In the genomic region with DNA sequence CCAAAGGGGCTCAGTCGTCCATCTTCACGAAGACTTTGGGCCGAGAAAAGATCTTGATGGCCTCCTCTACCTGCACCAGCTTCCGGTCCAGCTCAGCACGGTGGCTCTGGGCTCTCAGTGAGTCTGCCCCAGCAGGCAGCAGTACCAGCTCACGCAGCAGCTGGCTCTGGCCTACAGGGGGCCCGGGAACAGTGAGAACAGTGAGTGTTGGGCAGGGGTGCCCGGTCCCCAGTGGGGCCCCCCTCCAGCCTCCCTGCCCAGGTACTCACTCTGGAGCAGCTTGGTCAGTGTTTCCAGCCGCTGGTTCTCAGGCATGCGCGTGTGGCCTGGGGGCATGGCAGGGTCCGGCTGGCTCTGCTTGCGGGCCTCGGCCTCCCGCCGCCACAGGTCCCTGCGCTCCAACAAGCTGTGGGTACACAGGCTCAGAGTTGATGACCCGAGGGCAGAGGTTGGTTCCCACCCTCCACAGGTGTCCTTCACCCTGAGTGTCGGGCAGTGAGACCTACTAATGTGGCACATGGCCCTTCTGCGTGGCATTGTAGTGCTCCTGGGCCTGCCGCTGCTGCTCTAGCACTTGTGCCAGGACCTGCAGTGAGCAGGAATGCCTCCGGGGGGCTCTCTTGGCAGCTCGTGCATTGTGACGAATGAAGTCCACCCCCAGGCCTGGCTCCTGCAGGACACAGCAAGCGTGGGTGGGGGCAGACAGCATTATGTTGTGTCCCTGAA, we compare ENCODE assay signal across 9 cellular contexts. TPM values are rescaled to one million over a fixed set of nuclear protein-coding genes. Genes with fewer than 3 reads are reported as not detected.
DNase-seq lines count a peak whose midpoint lies in the region; ATAC-seq and TF ChIP-seq lines count a peak whose summit lies in the region.
"Had no signal": no experiment of that assay in that cellular context is flagged by ENCODE, and none has a peak within 500 bp of the region (broad histone marks: within the 10 kb centered on the region; RNA-seq: fewer than 3 reads in every experiment).

No MANE protein-coding gene starts in this region.

- no peaks in the 10 kb centered on the region for H3K9me2 ChIP-seq in HCT116 (ENCODE audit: insufficient read depth)

- H3K9me3 Mint-ChIP-seq in activated CD8-positive, alpha-beta T cell treated with anti-CD3 and anti-CD28 coated beads, Interleukin-2, amount 10 ng/mL, durations not matched to agents 7 days and 5 days (ENCODE audit: insufficient read depth): no peaks in the 10 kb centered on the region

- DNase-seq in DMS53 (lab: John Stamatoyannopoulos, UW) (peak; percentile 49), DMS53 treated with DMSO at 0.1 percent for 48 hours (lab: John Stamatoyannopoulos, UW; ENCODE audit: unreplicated experiment) (no peak), HCT116 (ENCODE audit: low read depth, low spot score) (peak; percentile 15), kidney tubule cell (ENCODE audit: low spot score) (peak; percentile 33), cerebellum (ENCODE audit: low spot score) (no peak), activated gamma-delta T cell treated with Interleukin-2 at 50 U/mL for 16 hours (no peak)
- peak; percentile 51 for DNase-seq in activated CD8-positive, alpha-beta T cell treated with anti-CD3 and anti-CD28 coated beads, Interleukin-2, amount 10 ng/mL, durations not matched to agents 7 days and 5 days
- DNase-seq: NCI-H187 treated with DMSO at 0.1 percent for 48 hours had no signal

- intact Hi-C loops in HCT116 (cut with micrococcal nuclease): loop anchor here (10.0 kb wide), 1 partner anchor 709 kb away; no protein-coding TSS in a partner anchor

- no peak overlapping the region for H3K27ac Mint-ChIP-seq in activated CD8-positive, alpha-beta T cell treated with anti-CD3 and anti-CD28 coated beads, Interleukin-2, amount 10 ng/mL, durations not matched to agents 7 days and 5 days

- peaks cover 9 to 55% of the 10 kb centered on the region in 2 experiments; a peak in 3 of 4 replicates for H3K4me1 ChIP-seq in HCT116 (ENCODE audit: control insufficient read depth in 1 of 2, insufficient read depth in 2 of 2, low read length in 2 of 2)

- H3K4me3 Mint-ChIP-seq in activated CD8-positive, alpha-beta T cell treated with anti-CD3 and anti-CD28 coated beads, Interleukin-2, amount 10 ng/mL, durations not matched to agents 7 days and 5 days: no peak overlapping the region

- H3K36me3 Mint-ChIP-seq in activated CD8-positive, alpha-beta T cell treated with anti-CD3 and anti-CD28 coated beads, Interleukin-2, amount 10 ng/mL, durations not matched to agents 7 days and 5 days (ENCODE audit: low read depth): peaks cover 9% of the 10 kb centered on the region

- no peak overlapping the region for H3K9ac ChIP-seq in HCT116 (ENCODE audit: low read length)

- no peak overlapping the region for H3K4me2 ChIP-seq in HCT116 (ENCODE audit: low read length)

- POLR2A ChIA-PET in HCT116 (lab: Charles Lee): no interaction called here
- POLR2A ChIA-PET in activated CD8-positive, alpha-beta T cell treated with anti-CD3 and anti-CD28 coated beads, Interleukin-2, amount 10 ng/mL, durations not matched to agents 7 days and 5 days (lab: Charles Lee): interaction anchor here (0.6 to 2.0 kb wide), 3 partner anchors 101 to 611 kb away, joined by 4 to 5 read pairs (median 5); a partner anchor contains a TSS

- TF ChIP-seq POLR2A in HCT116 (IDR thresholded peaks at IDR 0.05; ENCODE audit: borderline replicate concordance, extremely low read depth, insufficient read depth, insufficient read length): no peak

- peaks cover 20% of the 10 kb centered on the region; the same call in 1 of the 2 replicates for H3K79me2 ChIP-seq in HCT116 (ENCODE audit: insufficient read depth, low read length)

- H3K27me3 Mint-ChIP-seq in activated CD8-positive, alpha-beta T cell treated with anti-CD3 and anti-CD28 coated beads, Interleukin-2, amount 10 ng/mL, durations not matched to agents 7 days and 5 days (ENCODE audit: low read depth): no peaks in the 10 kb centered on the region

- peak overlapping the region; percentile 12; the same call in 1 of the 2 replicates for H3K27ac ChIP-seq in HCT116 (ENCODE audit: low read depth, low read length)

- CTCF ChIA-PET in HCT116 (lab: Charles Lee): interaction anchor here (1.1 to 2.0 kb wide), 4 partner anchors 9 to 142 kb away, joined by 3 to 13 read pairs (median 5); no protein-coding TSS in a partner anchor
- CTCF ChIA-PET in activated CD8-positive, alpha-beta T cell treated with anti-CD3 and anti-CD28 coated beads, Interleukin-2, amount 10 ng/mL, durations not matched to agents 7 days and 5 days (lab: Charles Lee): interaction anchor here (1.0 to 11.3 kb wide), 14 partner anchors 9 to 266 kb away, joined by 3 to 211 read pairs (median 4); a partner anchor contains a TSS

- TF ChIP-seq RAD21 in HCT116 (IDR thresholded peaks at IDR 0.05; ENCODE audit: low read depth): no peak

- no peaks in the 10 kb centered on the region for H4K20me1 ChIP-seq in HCT116 (ENCODE audit: insufficient read depth)

- TF ChIP-seq CTCF in HCT116 (IDR thresholded peaks at IDR 0.05 in 2 of 3, conservative IDR thresholded peaks at IDR 0.05 in 1 of 3; ENCODE audit: borderline replicate concordance in 1 of 3, insufficient read depth in 1 of 3, low read depth in 2 of 3, low read length in 2 of 3): peak in 2 of 3 experiments; percentile 51 to 52; a peak in 4 of 6 replicates

- no peak overlapping the region for H3K4me3 ChIP-seq in HCT116 (replicated peaks in 1 of 2; ENCODE audit: low read depth in 1 of 2, low read length in 2 of 2)

- H3K36me3 ChIP-seq in HCT116 (ENCODE audit: control insufficient read depth in 1 of 2, insufficient read depth in 2 of 2, low read length in 2 of 2): no peaks in the 10 kb centered on the region

- ATAC-seq in HCT116 (no peak), HG03095 (IDR thresholded peaks at IDR 0.05; ENCODE audit: unreplicated experiment) (no peak)
- no peak for ATAC-seq in activated CD8-positive, alpha-beta T cell treated with anti-CD3 and anti-CD28 coated beads, Interleukin-2, amount 10 ng/mL, durations not matched to agents 7 days and 5 days

- no TSS peak for BruUV-seq in HCT116 (replicated peaks; lab: Mats Ljungman, UMichigan)

- no peak overlapping the region for H2AFZ ChIP-seq in HCT116 (ENCODE audit: low read depth, low read length, poor library complexity, severe bottlenecking)

- H3K9me3 ChIP-seq in HCT116 (ENCODE audit: control insufficient read depth in 1 of 2, insufficient read depth in 1 of 2, low read depth in 1 of 2, low read length in 2 of 2): no peaks in the 10 kb centered on the region

- RAD21 ChIA-PET in HCT116 (lab: Charles Lee; ENCODE audit: low non-redundant PET in 1 of 2, low total read pairs in 2 of 2, uncharacterized antibody in 2 of 2, unreplicated experiment in 2 of 2): no interaction called here

- H3K27me3 ChIP-seq in HCT116 (ENCODE audit: insufficient read depth, low read length): no peaks in the 10 kb centered on the region

- H3K4me1 Mint-ChIP-seq in activated CD8-positive, alpha-beta T cell treated with anti-CD3 and anti-CD28 coated beads, Interleukin-2, amount 10 ng/mL, durations not matched to agents 7 days and 5 days (ENCODE audit: low read depth): peaks cover 46% of the 10 kb centered on the region

TF ChIP-seq in HCT116, 20 proteins besides CTCF, POLR2A, EP300 and RAD21:
- TF ChIP-seq POLR2AphosphoS5 (IDR thresholded peaks at IDR 0.05; ENCODE audit: low read depth, low read length): no peak
- TF ChIP-seq ZFX (IDR thresholded peaks at IDR 0.05): 0 out of 2 replicates have a peak, but pooled peaks have one; percentile 12
- TF ChIP-seq, protein P1, sequence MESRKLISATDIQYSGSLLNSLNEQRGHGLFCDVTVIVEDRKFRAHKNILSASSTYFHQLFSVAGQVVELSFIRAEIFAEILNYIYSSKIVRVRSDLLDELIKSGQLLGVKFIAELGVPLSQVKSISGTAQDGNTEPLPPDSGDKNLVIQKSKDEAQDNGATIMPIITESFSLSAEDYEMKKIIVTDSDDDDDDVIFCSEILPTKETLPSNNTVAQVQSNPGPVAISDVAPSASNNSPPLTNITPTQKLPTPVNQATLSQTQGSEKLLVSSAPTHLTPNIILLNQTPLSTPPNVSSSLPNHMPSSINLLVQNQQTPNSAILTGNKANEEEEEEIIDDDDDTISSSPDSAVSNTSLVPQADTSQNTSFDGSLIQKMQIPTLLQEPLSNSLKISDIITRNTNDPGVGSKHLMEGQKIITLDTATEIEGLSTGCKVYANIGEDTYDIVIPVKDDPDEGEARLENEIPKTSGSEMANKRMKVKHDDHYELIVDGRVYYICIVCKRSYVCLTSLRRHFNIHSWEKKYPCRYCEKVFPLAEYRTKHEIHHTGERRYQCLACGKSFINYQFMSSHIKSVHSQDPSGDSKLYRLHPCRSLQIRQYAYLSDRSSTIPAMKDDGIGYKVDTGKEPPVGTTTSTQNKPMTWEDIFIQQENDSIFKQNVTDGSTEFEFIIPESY (IDR thresholded peaks at IDR 0.05; ENCODE audit: extremely low read depth, insufficient replicate concordance, low read length): no peak
- no peak for TF ChIP-seq EZH2phosphoT487 (IDR thresholded peaks at IDR 0.05; ENCODE audit: borderline replicate concordance)
- TF ChIP-seq SIN3A (IDR thresholded peaks at IDR 0.05; ENCODE audit: low read depth): no peak
- TF ChIP-seq FOSL1 (IDR thresholded peaks at IDR 0.05; ENCODE audit: low read depth): no peak

RNA-seq across cellular contexts. Expression of a gene that starts 2.6 kb away (rescaled TPM):
- total RNA-seq in HCT116 (2021; ENCODE audit: unreplicated experiment) (5.6 TPM), cerebellum (8.6 TPM)
- 7.5 and 9.1 TPM in 2 replicates for polyA plus RNA-seq in HCT116 (2012)
- total RNA-seq in activated CD8-positive, alpha-beta T cell treated with anti-CD3 and anti-CD28 coated beads, Interleukin-2, amount 10 ng/mL, durations not matched to agents 7 days and 5 days: 10 to 100 TPM; 13.2 to 14.7 TPM

RNA-seq across cellular contexts. Expression of a gene that starts 3.2 kb away (rescaled TPM):
- 16.8 TPM for total RNA-seq in HCT116 (2021; ENCODE audit: unreplicated experiment)
- 19.8 and 20.2 TPM in 2 replicates for polyA plus RNA-seq in HCT116 (2012)
- 1 to 10 TPM; 7.0 TPM for total RNA-seq in activated CD8-positive, alpha-beta T cell treated with anti-CD3 and anti-CD28 coated beads, Interleukin-2, amount 10 ng/mL, durations not matched to agents 7 days and 5 days
- 10.1 TPM for total RNA-seq in cerebellum

RNA-seq across cellular contexts. Expression of a gene that starts 3.3 kb away (rescaled TPM):
- total RNA-seq in HCT116 (2021; ENCODE audit: unreplicated experiment): 53.8 TPM
- polyA plus RNA-seq in HCT116 (2012): 47.0 and 53.5 TPM in 2 replicates
- 10 to 100 TPM; 51.4 to 51.6 TPM for total RNA-seq in activated CD8-positive, alpha-beta T cell treated with anti-CD3 and anti-CD28 coated beads, Interleukin-2, amount 10 ng/mL, durations not matched to agents 7 days and 5 days
- 17.7 TPM for total RNA-seq in cerebellum

RNA-seq across cellular contexts. Expression of a gene that starts 3.3 kb away (rescaled TPM):
- total RNA-seq in HCT116 (2021; ENCODE audit: unreplicated experiment): 0.79 TPM
- polyA plus RNA-seq in HCT116 (2012): 0.23 and 0.25 TPM in 2 replicates
- 1 to 10 TPM; 2.3 to 2.5 TPM for total RNA-seq in activated CD8-positive, alpha-beta T cell treated with anti-CD3 and anti-CD28 coated beads, Interleukin-2, amount 10 ng/mL, durations not matched to agents 7 days and 5 days
- 1.4 TPM for total RNA-seq in cerebellum

RNA-seq across cellular contexts. Expression of a gene that starts 18.4 kb away (rescaled TPM):
- total RNA-seq in HCT116 (2021; ENCODE audit: unreplicated experiment): 33.9 TPM
- polyA plus RNA-seq in HCT116 (2012): 11.7 and 13.7 TPM in 2 replicates
- total RNA-seq in activated CD8-positive, alpha-beta T cell treated with anti-CD3 and anti-CD28 coated beads, Interleukin-2, amount 10 ng/mL, durations not matched to agents 7 days and 5 days: 100 to 1,000 TPM; 192 to 196 TPM
- total RNA-seq in cerebellum: 1.3 TPM

Comparison
In these comparisons a context has a peak if more than half of its experiments do, and no peak if none do; other contexts are left out.
1. DNase-seq: peak in DMS53 (single experiment), HCT116 (single experiment), activated CD8-positive, alpha-beta T cell treated with anti-CD3 and anti-CD28 coated beads, Interleukin-2, amount 10 ng/mL, durations not matched to agents 7 days and 5 days (single experiment) and kidney tubule cell (single experiment); none in DMS53 treated with DMSO at 0.1 percent for 48 hours (single experiment), cerebellum (single experiment) and activated gamma-delta T cell treated with Interleukin-2 at 50 U/mL for 16 hours (single experiment).